ENCODE assay signal across 16 cellular contexts in genomic region chr6:996271-996852, GRCh38.
"Had no signal": no experiment of that assay in that cellular context is flagged by ENCODE, and none has a peak within 500 bp of the region (broad histone marks: within the 10 kb centered on the region; RNA-seq: fewer than 3 reads in every experiment).

No MANE protein-coding gene starts in this region.

- H3K9me3 ChIP-seq: suprapubic skin, tibial nerve, uterus had no signal

- DNase-seq: activated CD4-positive, alpha-beta memory T cell treated with anti-CD3 and anti-CD28 coated beads for 36 hours; activated CD4-positive, alpha-beta T cell treated with anti-CD3 and anti-CD28 coated beads for 1 hour; activated effector memory CD4-positive, alpha-beta T cell treated with anti-CD3 and anti-CD28 coated beads, Interleukin-2, amount 50 U/mL, for 16 hours; activated naive CD4-positive, alpha-beta T cell treated with anti-CD3 and anti-CD28 coated beads, Interleukin-2, amount 10 ng/mL, durations not matched to agents 7 days and 5 days; amygdala; effector CD4-positive, alpha-beta T cell; left colon; naive B cell; nucleus accumbens; stimulated activated CD4-positive, alpha-beta T cell treated with anti-CD3 and anti-CD28 coated beads, Interleukin-2, amount 100 ng/mL, for 24 hours; stimulated activated naive CD8-positive, alpha-beta T cell treated with anti-CD3 and anti-CD28 coated beads, Interleukin-15, amount 100 ng/mL, for 72 hours; T-helper 9 cell; uterus had no signal

- H3K27me3 ChIP-seq: right atrium auricular region, tibial nerve, uterus had no signal

- H3K27ac ChIP-seq: right atrium auricular region, suprapubic skin, tibial nerve, uterus had no signal

- H3K4me1 ChIP-seq: right atrium auricular region, suprapubic skin, tibial nerve, uterus had no signal

- H3K36me3 ChIP-seq: right atrium auricular region, suprapubic skin, tibial nerve, uterus had no signal

- H3K4me3 ChIP-seq: right atrium auricular region, suprapubic skin, tibial nerve, uterus had no signal
